ENCODE assay signal across 8 cellular contexts in the genomic region with DNA sequence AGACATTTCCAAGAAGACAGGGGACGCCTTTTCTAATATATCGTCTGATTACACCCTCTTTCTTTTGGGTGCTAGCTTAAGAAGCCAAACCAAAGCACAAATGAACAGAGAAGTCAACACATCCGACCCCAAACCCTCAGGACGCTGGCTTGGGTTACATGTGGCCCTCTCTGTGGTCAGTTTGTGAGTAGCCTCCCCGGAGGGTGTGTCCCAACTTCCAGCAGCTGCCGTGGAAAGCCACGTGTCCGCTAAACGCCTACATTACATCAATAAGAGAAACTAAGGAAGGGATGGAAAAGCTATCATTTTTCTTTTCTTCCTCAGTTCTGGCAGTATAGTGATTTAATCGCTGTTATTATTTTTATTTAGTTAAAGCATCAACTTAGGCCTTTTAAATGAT. TPM values are rescaled to one million over a fixed set of nuclear protein-coding genes. Genes with fewer than 3 reads are reported as not detected.
DNase-seq lines count a peak whose midpoint lies in the region; ATAC-seq and TF ChIP-seq lines count a peak whose summit lies in the region.

No MANE protein-coding gene starts in this region.

- peaks cover 11% of the 10 kb centered on the region for H3K4me1 Mint-ChIP-seq in T-helper 2 cell treated with Interferon-gamma antibody and Interleukin-4, amounts not matched to agents 5 μg/mL and 100 μg/mL, for 36 hours (ENCODE audit: low read depth)
- H3K4me1 Mint-ChIP-seq in activated CD8-positive, alpha-beta T cell treated with anti-CD3 and anti-CD28 coated beads for 36 hours (ENCODE audit: low read depth): peaks cover 11% of the 10 kb centered on the region
- H3K4me1 Mint-ChIP-seq in stimulated activated naive CD8-positive, alpha-beta T cell treated with anti-CD3 and anti-CD28 coated beads, Interleukin-15, amount 100 ng/mL, for 72 hours: peaks cover 34% of the 10 kb centered on the region

- no peak for DNase-seq in T-helper 2 cell treated with Interferon-gamma antibody and Interleukin-4, amounts not matched to agents 5 μg/mL and 100 μg/mL, for 36 hours (ENCODE audit: low spot score)
- DNase-seq in T-helper 2 cell: no peak
- DNase-seq in activated CD8-positive, alpha-beta T cell treated with anti-CD3 and anti-CD28 coated beads for 36 hours: no peak
- DNase-seq in stimulated activated naive CD8-positive, alpha-beta T cell treated with anti-CD3 and anti-CD28 coated beads, Interleukin-15, amount 100 ng/mL, for 72 hours: no peak
- DNase-seq in NCI-H524 (lab: John Stamatoyannopoulos, UW): no peak
- DNase-seq in A172 (ENCODE audit: low spot score): no peak
- DNase-seq in lower leg skin (ENCODE audit: low spot score in 2 of 2): no peak

- POLR2A ChIA-PET in activated CD8-positive, alpha-beta T cell treated with anti-CD3 and anti-CD28 coated beads for 36 hours (lab: Charles Lee): no interaction called here

- CTCF ChIA-PET in activated CD8-positive, alpha-beta T cell treated with anti-CD3 and anti-CD28 coated beads for 36 hours (lab: Charles Lee): interaction anchor here (0.8 to 2.9 kb wide), 2 partner anchors 281 to 494 kb away, joined by 3 to 7 read pairs; no protein-coding TSS in a partner anchor

- H3K9me3 ChIP-seq in iPS-20b (ENCODE audit: insufficient read depth, low read depth, low read length): no peaks in the 10 kb centered on the region

- 27 to 35% methylated on average over 10 of the region's 10 CpGs for WGBS in lower leg skin, 2 donors

- no peak overlapping the region for H3K27ac ChIP-seq in iPS-20b (ENCODE audit: low read length)

- intact Hi-C loops in activated CD8-positive, alpha-beta T cell treated with anti-CD3 and anti-CD28 coated beads for 36 hours (cut with micrococcal nuclease): loop anchor here (10.0 kb wide), 1 partner anchor 329 kb away; no protein-coding TSS in a partner anchor
- intact Hi-C loops in lower leg skin (cut with DNase I; ENCODE audit: low total_unique reads): loop anchor here (5.0 kb wide), 1 partner anchor 337 kb away; a partner anchor contains a TSS

- no peak overlapping the region for H3K9ac ChIP-seq in iPS-20b (ENCODE audit: low read depth, low read length)

- no peak for TF ChIP-seq CTCF in activated CD8-positive, alpha-beta T cell treated with anti-CD3 and anti-CD28 coated beads for 36 hours (IDR thresholded peaks at IDR 0.05)
- no peak for TF ChIP-seq CTCF in lower leg skin (IDR thresholded peaks at IDR 0.05)

- TF ChIP-seq POLR2A in lower leg skin (IDR thresholded peaks at IDR 0.05): no peak

- H3K4me1 ChIP-seq in iPS-20b (ENCODE audit: insufficient read depth, low read length): peaks cover 19% of the 10 kb centered on the region

- H3K4me3 Mint-ChIP-seq in T-helper 2 cell treated with Interferon-gamma antibody and Interleukin-4, amounts not matched to agents 5 μg/mL and 100 μg/mL, for 36 hours: peak overlapping the region; percentile 77
- H3K4me3 Mint-ChIP-seq in activated CD8-positive, alpha-beta T cell treated with anti-CD3 and anti-CD28 coated beads for 36 hours: peak overlapping the region; percentile 68
- peak overlapping the region; percentile 78 to 90 for H3K4me3 Mint-ChIP-seq in stimulated activated naive CD8-positive, alpha-beta T cell treated with anti-CD3 and anti-CD28 coated beads, Interleukin-15, amount 100 ng/mL, for 72 hours

- ATAC-seq in activated CD8-positive, alpha-beta T cell treated with anti-CD3 and anti-CD28 coated beads for 36 hours: no peak
- ATAC-seq in stimulated activated naive CD8-positive, alpha-beta T cell treated with anti-CD3 and anti-CD28 coated beads, Interleukin-15, amount 100 ng/mL, for 72 hours: no peak

- peaks cover 71% of the 10 kb centered on the region for H3K27me3 Mint-ChIP-seq in T-helper 2 cell treated with Interferon-gamma antibody and Interleukin-4, amounts not matched to agents 5 μg/mL and 100 μg/mL, for 36 hours (ENCODE audit: low read depth)
- H3K27me3 Mint-ChIP-seq in activated CD8-positive, alpha-beta T cell treated with anti-CD3 and anti-CD28 coated beads for 36 hours: peaks cover 65% of the 10 kb centered on the region
- H3K27me3 Mint-ChIP-seq in stimulated activated naive CD8-positive, alpha-beta T cell treated with anti-CD3 and anti-CD28 coated beads, Interleukin-15, amount 100 ng/mL, for 72 hours: peaks cover 90% of the 10 kb centered on the region

- no peaks in the 10 kb centered on the region for H3K9me3 Mint-ChIP-seq in T-helper 2 cell treated with Interferon-gamma antibody and Interleukin-4, amounts not matched to agents 5 μg/mL and 100 μg/mL, for 36 hours
- H3K9me3 Mint-ChIP-seq in activated CD8-positive, alpha-beta T cell treated with anti-CD3 and anti-CD28 coated beads for 36 hours: no peaks in the 10 kb centered on the region
- H3K9me3 Mint-ChIP-seq in stimulated activated naive CD8-positive, alpha-beta T cell treated with anti-CD3 and anti-CD28 coated beads, Interleukin-15, amount 100 ng/mL, for 72 hours: no peaks in the 10 kb centered on the region

- no peaks in the 10 kb centered on the region for H3K36me3 Mint-ChIP-seq in T-helper 2 cell treated with Interferon-gamma antibody and Interleukin-4, amounts not matched to agents 5 μg/mL and 100 μg/mL, for 36 hours (ENCODE audit: low read depth)
- H3K36me3 Mint-ChIP-seq in activated CD8-positive, alpha-beta T cell treated with anti-CD3 and anti-CD28 coated beads for 36 hours (ENCODE audit: low read depth): no peaks in the 10 kb centered on the region

- H3K27me3 ChIP-seq in iPS-20b (ENCODE audit: insufficient read depth, low read length): peaks cover 81% of the 10 kb centered on the region

- H3K27ac Mint-ChIP-seq in T-helper 2 cell treated with Interferon-gamma antibody and Interleukin-4, amounts not matched to agents 5 μg/mL and 100 μg/mL, for 36 hours: no peak overlapping the region
- H3K27ac Mint-ChIP-seq in activated CD8-positive, alpha-beta T cell treated with anti-CD3 and anti-CD28 coated beads for 36 hours: no peak overlapping the region
- H3K27ac Mint-ChIP-seq in stimulated activated naive CD8-positive, alpha-beta T cell treated with anti-CD3 and anti-CD28 coated beads, Interleukin-15, amount 100 ng/mL, for 72 hours: no peak overlapping the region

- no peaks in the 10 kb centered on the region for H3K36me3 ChIP-seq in iPS-20b (ENCODE audit: insufficient read depth, low read depth, low read length)

- H3K4me3 ChIP-seq in iPS-20b (ENCODE audit: low read length) (peak overlapping the region; percentile 70; the same call in 1 of the 2 replicates), lower leg skin (ENCODE audit: low read depth, poor library complexity, severe bottlenecking) (no peak overlapping the region)

RNA-seq across cellular contexts. Expression of a gene that starts 0.5 kb away (rescaled TPM):
- under 1 TPM; 0.09 to 0.18 TPM for total RNA-seq in activated CD8-positive, alpha-beta T cell treated with anti-CD3 and anti-CD28 coated beads for 36 hours
- total RNA-seq in A172 (2014; rRNA removed; shearing (Covaris generic)): 0.07 and 0.22 TPM in 2 replicates
- 10 to 100 TPM in 1 of 4 donors, 1 to 10 TPM in 3; 1.7 to 11.2 (median 6.2) TPM for total RNA-seq in lower leg skin
